ENCODE assay signal across 9 cellular contexts in the genomic region with DNA sequence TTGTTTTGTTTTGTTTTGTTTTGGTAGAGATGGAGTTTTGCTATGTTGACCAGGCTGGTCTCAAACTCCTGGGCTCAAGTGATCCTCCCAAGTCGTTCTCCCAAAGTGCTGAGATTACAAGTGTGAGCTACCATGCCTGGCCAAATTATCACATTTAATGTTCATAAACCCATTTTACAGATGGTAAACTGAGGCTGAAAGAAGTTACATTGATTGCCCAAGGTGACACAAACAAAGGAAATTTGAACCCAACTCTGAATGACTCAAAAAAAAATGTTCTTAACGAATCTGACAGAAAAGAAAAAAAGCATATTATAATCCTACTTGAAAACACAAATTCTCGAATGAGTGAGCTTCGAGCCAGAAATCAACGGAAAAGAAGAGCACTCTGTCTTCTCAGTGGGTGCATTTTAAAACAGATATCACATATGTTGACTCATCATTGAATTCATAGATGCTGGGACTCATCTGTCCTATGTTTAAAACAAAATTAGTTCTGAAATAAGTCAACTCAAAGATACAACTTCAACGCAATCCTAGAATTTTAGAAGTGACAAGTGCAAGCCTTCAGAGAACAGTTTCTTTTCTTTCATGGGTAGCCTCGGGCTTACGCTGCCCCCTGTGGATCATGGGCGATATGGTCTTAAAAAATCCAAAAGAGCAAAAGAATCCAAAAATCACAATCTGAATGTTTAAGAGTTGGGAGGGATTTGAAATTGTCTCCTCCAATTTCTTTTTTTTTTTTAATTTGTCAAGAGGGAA. TPM values are rescaled to one million over a fixed set of nuclear protein-coding genes. Genes with fewer than 3 reads are reported as not detected.
DNase-seq lines count a peak whose midpoint lies in the region; ATAC-seq and TF ChIP-seq lines count a peak whose summit lies in the region.
"Had no signal": no experiment of that assay in that cellular context is flagged by ENCODE, and none has a peak within 500 bp of the region (broad histone marks: within the 10 kb centered on the region; RNA-seq: fewer than 3 reads in every experiment).

No MANE protein-coding gene starts in this region.

- POLR2A ChIA-PET in HCT116 (lab: Charles Lee) = no interaction called here
- POLR2A ChIA-PET in naive thymus-derived CD4-positive, alpha-beta T cell (lab: Charles Lee) = interaction anchor here (0.6 kb wide), 1 partner anchor 28 kb away, joined by 3 read pairs; no protein-coding TSS in a partner anchor

- no peak overlapping the region for H2AFZ ChIP-seq in HCT116 (ENCODE audit: low read depth, low read length, poor library complexity, severe bottlenecking)

- H3K4me1 ChIP-seq in HCT116 (ENCODE audit: control insufficient read depth in 1 of 2, insufficient read depth in 2 of 2, low read length in 2 of 2) (no peaks in the 10 kb centered on the region), body of pancreas (no peaks in the 10 kb centered on the region)
- H3K4me1 ChIP-seq in naive thymus-derived CD4-positive, alpha-beta T cell (ENCODE audit: control insufficient read depth in 2 of 2, insufficient read depth in 2 of 2, low read length in 2 of 2) = peaks cover 9 to 16% of the 10 kb centered on the region in 2 donors

- peaks cover 4% of the 10 kb centered on the region; the same call in 1 of the 2 replicates for H3K27me3 ChIP-seq in HCT116 (ENCODE audit: insufficient read depth, low read length)
- H3K27me3 ChIP-seq in body of pancreas = no peaks in the 10 kb centered on the region
- H3K27me3 ChIP-seq in naive thymus-derived CD4-positive, alpha-beta T cell (ENCODE audit: control insufficient read depth in 2 of 2, insufficient read depth in 2 of 2, low read length in 2 of 2) = no peaks in the 10 kb centered on the region

- DNase-seq in DMS53 (lab: John Stamatoyannopoulos, UW) (peak; percentile 59), DMS53 treated with DMSO at 0.1 percent for 48 hours (lab: John Stamatoyannopoulos, UW; ENCODE audit: unreplicated experiment) (no peak), HCT116 (ENCODE audit: low read depth, low spot score) (peak; percentile 7), body of pancreas (peak in 3 of 4 donors; percentile 9 to 16 (median 13))
- DNase-seq in naive thymus-derived CD4-positive, alpha-beta T cell = peak in 8 of 9 donors; percentile 37 to 68 (median 62)

- H3K9ac ChIP-seq in HCT116 (ENCODE audit: low read length) = no peak overlapping the region

- H3K9me3 Mint-ChIP-seq in T-helper 1 cell treated with Interleukin-12 subunit alpha and Interleukin-12 subunit beta and Interleukin-4 antibody, amounts not matched to agents 30 μg/mL and 1 μg/mL, for 36 hours = peaks cover 23% of the 10 kb centered on the region
- H3K9me3 Mint-ChIP-seq in naive thymus-derived CD4-positive, alpha-beta T cell = peaks cover 0 to 23% (median 5%) of the 10 kb centered on the region in 11 donors

- RAD21 ChIA-PET in HCT116 (lab: Charles Lee; ENCODE audit: low non-redundant PET in 1 of 2, low total read pairs in 2 of 2, uncharacterized antibody in 2 of 2, unreplicated experiment in 2 of 2) = no interaction called here

- H3K27ac ChIP-seq in HCT116 (ENCODE audit: low read depth, low read length) = no peak overlapping the region
- no peak overlapping the region for H3K27ac ChIP-seq in body of pancreas
- H3K27ac ChIP-seq in naive thymus-derived CD4-positive, alpha-beta T cell (ENCODE audit: low read depth, low read length) = no peak overlapping the region

- no TSS peak for BruUV-seq in HCT116 (replicated peaks; lab: Mats Ljungman, UMichigan)

- no peak overlapping the region for H3K4me3 ChIP-seq in HCT116 (replicated peaks in 1 of 2; ENCODE audit: low read depth in 1 of 2, low read length in 2 of 2)
- H3K4me3 ChIP-seq in body of pancreas = no peak overlapping the region
- peak overlapping the region; percentile 25 for H3K4me3 ChIP-seq in naive thymus-derived CD4-positive, alpha-beta T cell (ENCODE audit: low read length)

- 48 to 52% methylated on average over 9 of the region's 9 CpGs for WGBS in body of pancreas, 2 donors

- TF ChIP-seq RAD21 in HCT116 (IDR thresholded peaks at IDR 0.05; ENCODE audit: low read depth) = peak; percentile 50

- no peaks in the 10 kb centered on the region for H4K20me1 ChIP-seq in HCT116 (ENCODE audit: insufficient read depth)

- H3K36me3 ChIP-seq in HCT116 (ENCODE audit: control insufficient read depth in 1 of 2, insufficient read depth in 2 of 2, low read length in 2 of 2) (no peaks in the 10 kb centered on the region), body of pancreas (replicated peaks in 1 of 2; ENCODE audit: insufficient read depth in 1 of 2, low read depth in 2 of 2) (no peaks in the 10 kb centered on the region)
- H3K36me3 ChIP-seq in naive thymus-derived CD4-positive, alpha-beta T cell (ENCODE audit: control insufficient read depth in 2 of 3, insufficient read depth in 3 of 3, low read length in 3 of 3) = no peaks in the 10 kb centered on the region

- intact Hi-C loops in HCT116 (cut with micrococcal nuclease) (no loop called here), body of pancreas (cut with DNase I) (no loop called here)
- intact Hi-C loops in naive thymus-derived CD4-positive, alpha-beta T cell (cut with micrococcal nuclease) = loop anchor here (1.0 to 10.0 kb wide), 16 partner anchors 14 to 1990 kb away; a partner anchor contains a TSS

- H3K9me3 ChIP-seq in HCT116 (ENCODE audit: control insufficient read depth in 1 of 2, insufficient read depth in 1 of 2, low read depth in 1 of 2, low read length in 2 of 2) (no peaks in the 10 kb centered on the region), body of pancreas (no peaks in the 10 kb centered on the region)
- H3K9me3 ChIP-seq in naive thymus-derived CD4-positive, alpha-beta T cell (ENCODE audit: control insufficient read depth in 2 of 3, low read length in 3 of 3) = no peaks in the 10 kb centered on the region

- no peak for TF ChIP-seq POLR2A in HCT116 (IDR thresholded peaks at IDR 0.05; ENCODE audit: borderline replicate concordance, extremely low read depth, insufficient read depth, insufficient read length)
- TF ChIP-seq POLR2A in body of pancreas (IDR thresholded peaks at IDR 0.05) = no peak

- H3K36me3 Mint-ChIP-seq in T-helper 1 cell treated with Interleukin-12 subunit alpha and Interleukin-12 subunit beta and Interleukin-4 antibody, amounts not matched to agents 30 μg/mL and 1 μg/mL, for 36 hours (ENCODE audit: low read depth) = peaks cover 44% of the 10 kb centered on the region
- H3K36me3 Mint-ChIP-seq in naive thymus-derived CD4-positive, alpha-beta T cell = peaks cover 5 to 41% (median 8%) of the 10 kb centered on the region in 5 donors

- H3K79me2 ChIP-seq in HCT116 (ENCODE audit: insufficient read depth, low read length) = no peaks in the 10 kb centered on the region

- TF ChIP-seq CTCF in HCT116 (IDR thresholded peaks at IDR 0.05 in 2 of 3, conservative IDR thresholded peaks at IDR 0.05 in 1 of 3; ENCODE audit: borderline replicate concordance in 1 of 3, insufficient read depth in 1 of 3, low read depth in 2 of 3, low read length in 2 of 3) (peak; percentile 23 to 68 (median 54); a peak in 5 of 6 replicates), body of pancreas (IDR thresholded peaks at IDR 0.05) (peak in 6 of 7 experiments; percentile 24 to 46 (median 40))

- CTCF ChIA-PET in HCT116 (lab: Charles Lee) = interaction anchor here (1.6 kb wide), 1 partner anchor 197 kb away, joined by 3 read pairs; no protein-coding TSS in a partner anchor
- CTCF ChIA-PET in naive thymus-derived CD4-positive, alpha-beta T cell (lab: Charles Lee) = interaction anchor here (0.6 to 3.0 kb wide), 9 partner anchors 8 to 991 kb away, joined by 3 to 13 read pairs (median 4); no protein-coding TSS in a partner anchor

- no peaks in the 10 kb centered on the region for H3K27me3 Mint-ChIP-seq in T-helper 1 cell treated with Interleukin-12 subunit alpha and Interleukin-12 subunit beta and Interleukin-4 antibody, amounts not matched to agents 30 μg/mL and 1 μg/mL, for 36 hours (ENCODE audit: low read depth)
- no peaks in the 10 kb centered on the region for H3K27me3 Mint-ChIP-seq in naive thymus-derived CD4-positive, alpha-beta T cell

- ATAC-seq in HCT116 = peak; percentile 52
- ATAC-seq in body of pancreas = no peak
- peak; percentile 81 for ATAC-seq in naive thymus-derived CD4-positive, alpha-beta T cell
- ATAC-seq in HG02870 (IDR thresholded peaks at IDR 0.05; ENCODE audit: unreplicated experiment) = no peak
- ATAC-seq in GM19324 (IDR thresholded peaks at IDR 0.05; ENCODE audit: low FRiP score, unreplicated experiment) = no peak

- H3K27ac Mint-ChIP-seq in T-helper 1 cell treated with Interleukin-12 subunit alpha and Interleukin-12 subunit beta and Interleukin-4 antibody, amounts not matched to agents 30 μg/mL and 1 μg/mL, for 36 hours = peak overlapping the region; percentile 88
- peak overlapping the region; percentile 36 to 97 (median 60) for H3K27ac Mint-ChIP-seq in naive thymus-derived CD4-positive, alpha-beta T cell

- peaks cover 78% of the 10 kb centered on the region for H3K4me1 Mint-ChIP-seq in T-helper 1 cell treated with Interleukin-12 subunit alpha and Interleukin-12 subunit beta and Interleukin-4 antibody, amounts not matched to agents 30 μg/mL and 1 μg/mL, for 36 hours (ENCODE audit: low read depth)
- peaks cover 8 to 80% (median 49%) of the 10 kb centered on the region in 7 donors for H3K4me1 Mint-ChIP-seq in naive thymus-derived CD4-positive, alpha-beta T cell

- H3K4me2 ChIP-seq in HCT116 (ENCODE audit: low read length) = no peak overlapping the region

- peak overlapping the region; percentile 25 for H3K4me3 Mint-ChIP-seq in T-helper 1 cell treated with Interleukin-12 subunit alpha and Interleukin-12 subunit beta and Interleukin-4 antibody, amounts not matched to agents 30 μg/mL and 1 μg/mL, for 36 hours
- peak overlapping the region in 7 of 10 donors; percentile 17 to 63 (median 54) for H3K4me3 Mint-ChIP-seq in naive thymus-derived CD4-positive, alpha-beta T cell

- no peaks in the 10 kb centered on the region for H3K9me2 ChIP-seq in HCT116 (ENCODE audit: insufficient read depth)

TF ChIP-seq in HCT116, 20 proteins besides CTCF, POLR2A, EP300 and RAD21 (continues in another document):
- no peak for TF ChIP-seq SIN3A (IDR thresholded peaks at IDR 0.05; ENCODE audit: low read depth)
- TF ChIP-seq, protein P1, sequence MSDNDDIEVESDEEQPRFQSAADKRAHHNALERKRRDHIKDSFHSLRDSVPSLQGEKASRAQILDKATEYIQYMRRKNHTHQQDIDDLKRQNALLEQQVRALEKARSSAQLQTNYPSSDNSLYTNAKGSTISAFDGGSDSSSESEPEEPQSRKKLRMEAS (IDR thresholded peaks at IDR 0.05) = no peak
- TF ChIP-seq EZH2 (IDR thresholded peaks at IDR 0.05) = no peak
- no peak for TF ChIP-seq ZNF274 (IDR thresholded peaks at IDR 0.05; ENCODE audit: low read depth, low read length)
- no peak for TF ChIP-seq EZH2phosphoT487 (IDR thresholded peaks at IDR 0.05; ENCODE audit: borderline replicate concordance)
- TF ChIP-seq SP1 (IDR thresholded peaks at IDR 0.05; ENCODE audit: low read depth) = no peak
- TF ChIP-seq TCF7L2 (IDR thresholded peaks at IDR 0.05; ENCODE audit: borderline replicate concordance, extremely low read depth, insufficient read depth, insufficient read length) = no peak
- TF ChIP-seq YY1 (IDR thresholded peaks at IDR 0.05; ENCODE audit: extremely low read depth, insufficient replicate concordance, low read depth, low read length) = no peak
- no peak for TF ChIP-seq POLR2AphosphoS5 (IDR thresholded peaks at IDR 0.05; ENCODE audit: low read depth, low read length)

RNA-seq across cellular contexts. Expression of a gene that starts 28.4 kb away (rescaled TPM):
- total RNA-seq in HCT116 (2021; ENCODE audit: unreplicated experiment) = not detected
- polyA plus RNA-seq in HCT116 (2012) = not detected in 2 replicates
- not detected for total RNA-seq in body of pancreas
- 10 to 100 TPM in 3 of 5 experiments, 1 to 10 TPM in 2; 2.3 to 31.1 (median 12.2) TPM for total RNA-seq in naive thymus-derived CD4-positive, alpha-beta T cell
- polyA plus RNA-seq in naive thymus-derived CD4-positive, alpha-beta T cell = 1 to 10 TPM; 1.6 TPM
- polyA plus RNA-seq: AG04450 had no signal

Comparison
In these comparisons a context has a peak if more than half of its experiments do, and no peak if none do; other contexts are left out.
1. ATAC-seq: peak in HCT116 (single experiment) and naive thymus-derived CD4-positive, alpha-beta T cell (single experiment); none in body of pancreas (single experiment), HG02870 (single experiment) and GM19324 (single experiment).
2. intact Hi-C loops: an anchor here in naive thymus-derived CD4-positive, alpha-beta T cell (1.0 to 10.0 kb wide); none called in HCT116 and body of pancreas.